8 cellular contexts compared by ENCODE assay signal in genomic region chr18:13501896-13502295, GRCh38.
DNase-seq lines count a peak whose midpoint lies in the region; ATAC-seq and TF ChIP-seq lines count a peak whose summit lies in the region.

No MANE protein-coding gene starts in this region.

- H3K36me3 ChIP-seq in neuronal stem cell (replicated peaks in 1 of 2; ENCODE audit: control insufficient read depth in 2 of 2, insufficient read depth in 2 of 2, low read length in 2 of 2) (no peaks in the 10 kb centered on the region), body of pancreas (replicated peaks in 1 of 2; ENCODE audit: insufficient read depth in 1 of 2, low read depth in 2 of 2) (no peaks in the 10 kb centered on the region)

- no peak overlapping the region for H3K4me3 ChIP-seq in GM12864 (ENCODE audit: low read depth, low read length)
- H3K4me3 ChIP-seq in neuronal stem cell (ENCODE audit: low read length in 2 of 2): no peak overlapping the region
- H3K4me3 ChIP-seq in body of pancreas: no peak overlapping the region

- intact Hi-C loops in body of pancreas (cut with DNase I): no loop called here

- H3K4me2 ChIP-seq in neuronal stem cell (ENCODE audit: insufficient read depth, low read length, poor library complexity, severe bottlenecking): no peak overlapping the region

- no peak overlapping the region for H3K18ac ChIP-seq in neuronal stem cell (ENCODE audit: low read length)

- H2BK5ac ChIP-seq in neuronal stem cell (ENCODE audit: low read length): no peak overlapping the region

- H2BK12ac ChIP-seq in neuronal stem cell (ENCODE audit: low read length): no peak overlapping the region

- no peak overlapping the region for H2AFZ ChIP-seq in neuronal stem cell (ENCODE audit: low read length)

- H3K27me3 ChIP-seq in neuronal stem cell (ENCODE audit: control insufficient read depth in 3 of 3, insufficient read depth in 3 of 3, low read depth in 1 of 3, low read length in 3 of 3) (peaks cover 0 to 3% (median 0%) of the 10 kb centered on the region in 3 experiments), body of pancreas (no peaks in the 10 kb centered on the region)

- no peak for TF ChIP-seq CTCF in GM12864 (IDR thresholded peaks at IDR 0.05; ENCODE audit: low read depth, low read length, missing control alignments)
- no peak for TF ChIP-seq CTCF in GM20000 (IDR thresholded peaks at IDR 0.05; ENCODE audit: extremely low read depth, missing control alignments)
- TF ChIP-seq CTCF in body of pancreas (IDR thresholded peaks at IDR 0.05): no peak

- H2BK120ac ChIP-seq in neuronal stem cell (ENCODE audit: low read depth, low read length): no peak overlapping the region

- no peak overlapping the region for H2BK15ac ChIP-seq in neuronal stem cell (ENCODE audit: low read length)

- H3K14ac ChIP-seq in neuronal stem cell (ENCODE audit: low read length): no peak overlapping the region

- H3K79me1 ChIP-seq in neuronal stem cell (ENCODE audit: low read depth, low read length): no peaks in the 10 kb centered on the region

- H3K9me3 ChIP-seq in neuronal stem cell (replicated peaks in 1 of 2; ENCODE audit: control insufficient read depth in 2 of 2, insufficient read depth in 1 of 2, low read depth in 1 of 2, low read length in 2 of 2) (peaks cover 7 to 11% of the 10 kb centered on the region in 2 donors), body of pancreas (no peaks in the 10 kb centered on the region)

- no peak overlapping the region for H3K9ac ChIP-seq in neuronal stem cell (ENCODE audit: low read depth, low read length, poor library complexity)

- H3K27ac ChIP-seq in neuronal stem cell (replicated peaks; ENCODE audit: low read length) (no peak overlapping the region), body of pancreas (peak overlapping the region in 2 of 4 donors; percentile 35 to 60)

- ATAC-seq in HG03565 (IDR thresholded peaks at IDR 0.05; ENCODE audit: unreplicated experiment) (peak; percentile 97), left lobe of liver (peak; percentile 66), body of pancreas (no peak)

- no peak overlapping the region for H3K4ac ChIP-seq in neuronal stem cell (ENCODE audit: low read length)

- peaks cover 7 to 8% of the 10 kb centered on the region in 2 donors for H3K4me1 ChIP-seq in neuronal stem cell (ENCODE audit: control insufficient read depth in 2 of 2, insufficient read depth in 1 of 2, low read depth in 1 of 2, low read length in 2 of 2)
- peaks cover 21% of the 10 kb centered on the region for H3K4me1 ChIP-seq in body of pancreas

- peak; percentile 59 for DNase-seq in GM12864 (ENCODE audit: low read depth)
- peak; percentile 66 for DNase-seq in GM20000 (ENCODE audit: low spot score)
- peak; percentile 65 for DNase-seq in left lobe of liver (ENCODE audit: low spot score)
- no peak for DNase-seq in neuronal stem cell (ENCODE audit: low spot score)
- no peak for DNase-seq in body of pancreas
- DNase-seq in RKO (ENCODE audit: low spot score): no peak
- no peak for DNase-seq in DMS114 treated with DMSO at 0.1 percent for 48 hours (lab: John Stamatoyannopoulos, UW; ENCODE audit: unreplicated experiment)

- no peak overlapping the region for H3K23ac ChIP-seq in neuronal stem cell (ENCODE audit: low read depth, low read length, poor library complexity)

- no peak overlapping the region for H2AK5ac ChIP-seq in neuronal stem cell (ENCODE audit: low read depth, low read length)

- no peak overlapping the region for H4K8ac ChIP-seq in neuronal stem cell (ENCODE audit: low read depth, low read length)

- WGBS in neuronal stem cell (ENCODE audit: extremely low coverage in 2 of 2, insufficient read length in 2 of 2, insufficient replicate concordance in 1 of 2), 2 donors: no CpG with 5 or more reads among the region's 8 CpGs
- 58 to 74% methylated on average over 8 of the region's 8 CpGs for whole genome bisulfite sequencing in body of pancreas, 2 donors

- no peak for TF ChIP-seq POLR2A in body of pancreas (IDR thresholded peaks at IDR 0.05)

- H4K91ac ChIP-seq in neuronal stem cell (ENCODE audit: low read depth, low read length, poor library complexity): no peak overlapping the region

Comparison
In these comparisons a context has a peak if more than half of its experiments do, and no peak if none do; other contexts are left out.
1. DNase-seq: peak in GM12864 (single experiment), GM20000 (single experiment) and left lobe of liver (single experiment); none in neuronal stem cell (single experiment), body of pancreas (0 of 4), RKO (single experiment) and DMS114 treated with DMSO at 0.1 percent for 48 hours (single experiment).